14 cellular contexts compared by ENCODE assay signal in genomic region chr1:51819810-51820209, GRCh38.
"Had no signal": no experiment of that assay in that cellular context is flagged by ENCODE, and none has a peak within 500 bp of the region (broad histone marks: within the 10 kb centered on the region; RNA-seq: fewer than 3 reads in every experiment).

No MANE protein-coding gene starts in this region.

- H3K27me3 ChIP-seq: dorsolateral prefrontal cortex, upper lobe of right lung had no signal

- H3K4me1 ChIP-seq: parathyroid adenoma, upper lobe of right lung had no signal

- H3K9ac ChIP-seq: parathyroid adenoma had no signal

- H3K4me3 ChIP-seq: dorsolateral prefrontal cortex, upper lobe of right lung had no signal

- ATAC-seq: left cardiac atrium, upper lobe of right lung had no signal

- DNase-seq: activated CD4-positive, alpha-beta T cell treated with anti-CD3 and anti-CD28 coated beads for 1 hour; activated CD4-positive, alpha-beta T cell treated with anti-CD3 and anti-CD28 coated beads, Interleukin-2, amount 50 U/mL, for 4 hours; amygdala; caudate nucleus; dorsolateral prefrontal cortex; left cardiac atrium; stimulated activated CD4-positive, alpha-beta T cell treated with anti-CD3 and anti-CD28 coated beads, Interleukin-12 subunit alpha, Interleukin-12 subunit beta, amount 100 ng/mL, for 4 hours; stimulated activated CD4-positive, alpha-beta T cell treated with anti-CD3 and anti-CD28 coated beads, Interleukin-1b, Interleukin-23, amount 100 ng/mL, for 48 hours; stimulated activated CD8-positive, alpha-beta memory T cell treated with anti-CD3 and anti-CD28 coated beads, Interleukin-4, amount 100 ng/mL, for 48 hours; stimulated activated naive CD4-positive, alpha-beta T cell; T-helper 2 cell; upper lobe of right lung had no signal

- H2AFZ ChIP-seq: parathyroid adenoma had no signal

- H3K27ac ChIP-seq: dorsolateral prefrontal cortex, parathyroid adenoma, upper lobe of right lung, VCaP had no signal

- H3K9me3 ChIP-seq: upper lobe of right lung had no signal
